In the genomic region with DNA sequence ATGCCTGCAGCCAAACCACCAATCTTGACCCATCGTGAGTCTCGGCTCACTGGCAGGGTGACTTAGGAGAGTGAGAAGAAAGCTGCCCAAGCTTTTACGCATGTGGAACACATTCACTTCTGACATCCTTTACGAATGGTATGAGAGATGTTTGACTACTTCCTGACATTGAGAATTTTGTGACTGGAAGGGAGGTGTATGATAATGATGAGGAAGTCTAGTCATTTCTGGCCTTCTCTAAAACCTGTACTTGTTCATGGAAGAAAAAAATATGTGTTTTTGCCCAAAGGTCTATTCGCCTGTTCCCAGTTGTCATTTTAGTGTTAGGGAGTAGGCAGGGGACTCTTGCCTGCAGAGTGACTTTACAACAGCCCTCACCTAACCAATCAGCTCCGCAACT, we compare ENCODE assay signal across 11 cellular contexts.
DNase-seq lines count a peak whose midpoint lies in the region; ATAC-seq, FAIRE-seq and TF ChIP-seq lines count a peak whose summit lies in the region.
"Had no signal": no experiment of that assay in that cellular context is flagged by ENCODE, and none has a peak within 500 bp of the region (broad histone marks: within the 10 kb centered on the region; RNA-seq: fewer than 3 reads in every experiment).

No MANE protein-coding gene starts in this region.

- no peaks in the 10 kb centered on the region for H4K20me1 ChIP-seq in GM12878 (ENCODE audit: control insufficient read depth, insufficient read depth)

- TF ChIP-seq RAD21 in GM12878 (IDR thresholded peaks at IDR 0.05; ENCODE audit: insufficient read depth, low read depth, low read length): no peak

- in situ Hi-C loops in GM12878 (cut with MboI): no loop called here

- TF ChIP-seq CTCF in GM12878 (IDR thresholded peaks at IDR 0.05 in 2 of 3, conservative IDR thresholded peaks at IDR 0.05 in 1 of 3; ENCODE audit: control insufficient read depth in 2 of 3, extremely low read depth in 1 of 3, insufficient read depth in 1 of 3, low read depth in 3 of 3, low read length in 3 of 3): no peak

- 12% methylated on average over 6 of the region's 6 CpGs for WGBS in GM12878 (ENCODE audit: insufficient coverage, insufficient replicate concordance, low lambda C conversion rate, missing lambda C conversion rate)

- H3K36me3 ChIP-seq in GM12878 (ENCODE audit: control insufficient read depth in 2 of 2, insufficient read depth in 2 of 2, low read length in 1 of 2) (no peaks in the 10 kb centered on the region), H7 (replicated peaks; ENCODE audit: control insufficient read depth, insufficient read depth, low read length) (no peaks in the 10 kb centered on the region)

- POLR2A ChIA-PET in GM12878 (lab: Charles Lee): no interaction called here

- DNase-seq in GM12878 (ENCODE audit: low read depth, low spot score): peak; percentile 42
- no peak for DNase-seq in ecto neural progenitor cell (ENCODE audit: low spot score)
- no peak for DNase-seq in mesenteric fat pad (ENCODE audit: low spot score)
- DNase-seq in H7: no peak
- no peak for DNase-seq in COR-L47 (lab: John Stamatoyannopoulos, UW)

- no peak for TF ChIP-seq POLR2A in GM12878 (IDR thresholded peaks at IDR 0.05; ENCODE audit: low read depth, low read length)

- no TSS peak for BruUV-seq in GM12878 (replicated peaks; lab: Mats Ljungman, UMichigan)

- H3K9me3 ChIP-seq in GM12878 (replicated peaks; ENCODE audit: control insufficient read depth, insufficient read depth, low read length): no peaks in the 10 kb centered on the region

- H3K9ac ChIP-seq in GM12878 (ENCODE audit: control insufficient read depth, insufficient read depth, low read length): peak overlapping the region; percentile 17; the same call in 1 of the 2 replicates

- no peaks in the 10 kb centered on the region for H3K79me2 ChIP-seq in GM12878 (ENCODE audit: control insufficient read depth, insufficient read depth, low read length)

- CTCF ChIA-PET in GM12878 (lab: Yijun Ruan, JAX): interaction anchor here (0.7 to 2.4 kb wide), 2 partner anchors 13 to 50 kb away, joined by 3 to 8 read pairs; no protein-coding TSS in a partner anchor

- RAD21 ChIA-PET in GM12878 (lab: Charles Lee; ENCODE audit: unreplicated experiment): interaction anchor here (0.6 to 1.6 kb wide), 7 partner anchors 8 to 705 kb away, joined by 3 to 6 read pairs (median 4); no protein-coding TSS in a partner anchor

- peak overlapping the region; percentile 84 for H2AFZ ChIP-seq in GM12878 (ENCODE audit: control insufficient read depth, low read depth, low read length)
- H2AFZ ChIP-seq: GM23338 had no signal

- ATAC-seq in GM18508 (IDR thresholded peaks at IDR 0.05; ENCODE audit: insufficient read depth, unreplicated experiment) (peak; percentile 90), GM19452 (IDR thresholded peaks at IDR 0.05; ENCODE audit: unreplicated experiment) (peak; percentile 67), HG03025 (IDR thresholded peaks at IDR 0.05; ENCODE audit: low FRiP score, unreplicated experiment) (peak; percentile 72), GM12878 (peak; percentile 76)
- ATAC-seq: GM23338 had no signal

- H3K27me3 ChIP-seq in GM12878 (replicated peaks in 1 of 2; ENCODE audit: control insufficient read depth in 2 of 2, insufficient read depth in 2 of 2, low read length in 1 of 2) (no peaks in the 10 kb centered on the region), H7 (ENCODE audit: control insufficient read depth, insufficient read depth, low read length) (no peaks in the 10 kb centered on the region)

- no peak for TF ChIP-seq EP300 in GM12878 (IDR thresholded peaks at IDR 0.05; ENCODE audit: borderline replicate concordance in 1 of 2, control insufficient read depth in 1 of 2, low read depth in 2 of 2, low read length in 2 of 2)

- intact Hi-C loops in GM12878 (cut with micrococcal nuclease; ENCODE audit: unreplicated experiment): no loop called here

- H3K4me2 ChIP-seq in GM12878 (ENCODE audit: control insufficient read depth, insufficient read depth): peak overlapping the region; percentile 66
- H3K4me2 ChIP-seq: GM23338 had no signal

- H3K4me3 ChIP-seq in GM12878 (no peak overlapping the region), H7 (ENCODE audit: insufficient read depth, low read depth, low read length) (no peak overlapping the region)
- H3K4me3 ChIP-seq: GM23338 had no signal

- peaks cover 13% of the 10 kb centered on the region for H3K4me1 ChIP-seq in GM12878 (ENCODE audit: control insufficient read depth, insufficient read depth, low read length)

- SMC1A ChIA-PET in GM12878 (lab: Charles Lee; ENCODE audit: uncharacterized antibody, unreplicated experiment): interaction anchor here (0.9 to 13.3 kb wide), 9 partner anchors 8 to 175 kb away, joined by 3 to 154 read pairs (median 6); no protein-coding TSS in a partner anchor

- peak; percentile 80 for FAIRE-seq in GM12878 (lab: Jason Lieb, UNC)
- FAIRE-seq: D721Med had no signal

- H3K27ac ChIP-seq in GM12878 (ENCODE audit: control insufficient read depth, insufficient read depth): peak overlapping the region; percentile 36
- H3K27ac ChIP-seq: epithelial cell of prostate had no signal

TF ChIP-seq in GM12878, 131 proteins besides CTCF, POLR2A, EP300 and RAD21 (continues in another document):
- TF ChIP-seq SMC3 (IDR thresholded peaks at IDR 0.05; ENCODE audit: borderline replicate concordance, low read length) (no peak), SMAD5 (IDR thresholded peaks at IDR 0.05; ENCODE audit: low read depth) (no peak), HDAC2 (IDR thresholded peaks at IDR 0.05) (no peak), CHD4 (IDR thresholded peaks at IDR 0.05) (no peak), ZNF207 (IDR thresholded peaks at IDR 0.05; ENCODE audit: borderline replicate concordance) (no peak), ATF7 (IDR thresholded peaks at IDR 0.05; ENCODE audit: low read depth) (no peak), TAF1 (IDR thresholded peaks at IDR 0.05; ENCODE audit: borderline replicate concordance, low read depth, low read length) (peak; percentile 36; the same call in 1 of the 2 replicates), PAX5 (IDR thresholded peaks at IDR 0.05; ENCODE audit: borderline replicate concordance, low read depth, low read length) (no peak), CBX5 (IDR thresholded peaks at IDR 0.05; ENCODE audit: low read depth) (no peak), ZBED1 (IDR thresholded peaks at IDR 0.05; ENCODE audit: borderline replicate concordance) (0 out of 2 replicates have a peak, but pooled peaks have one; percentile 38), ZSCAN29 (IDR thresholded peaks at IDR 0.05) (no peak), JUND (IDR thresholded peaks at IDR 0.05; ENCODE audit: low read depth, low read length) (no peak), ZNF592 (IDR thresholded peaks at IDR 0.05) (no peak), MEF2A (IDR thresholded peaks at IDR 0.05; ENCODE audit: insufficient read depth, low read depth, low read length) (no peak)
- TF ChIP-seq, protein P1, sequence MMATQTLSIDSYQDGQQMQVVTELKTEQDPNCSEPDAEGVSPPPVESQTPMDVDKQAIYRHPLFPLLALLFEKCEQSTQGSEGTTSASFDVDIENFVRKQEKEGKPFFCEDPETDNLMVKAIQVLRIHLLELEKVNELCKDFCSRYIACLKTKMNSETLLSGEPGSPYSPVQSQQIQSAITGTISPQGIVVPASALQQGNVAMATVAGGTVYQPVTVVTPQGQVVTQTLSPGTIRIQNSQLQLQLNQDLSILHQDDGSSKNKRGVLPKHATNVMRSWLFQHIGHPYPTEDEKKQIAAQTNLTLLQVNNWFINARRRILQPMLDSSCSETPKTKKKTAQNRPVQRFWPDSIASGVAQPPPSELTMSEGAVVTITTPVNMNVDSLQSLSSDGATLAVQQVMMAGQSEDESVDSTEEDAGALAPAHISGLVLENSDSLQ (IDR thresholded peaks at IDR 0.05): no peak
